18 cellular contexts compared by ENCODE assay signal in genomic region chr6:131638013-131638412, GRCh38. TPM values are rescaled to one million over a fixed set of nuclear protein-coding genes. Genes with fewer than 3 reads are reported as not detected.
"Had no signal": no experiment of that assay in that cellular context is flagged by ENCODE, and none has a peak within 500 bp of the region (broad histone marks: within the 10 kb centered on the region; RNA-seq: fewer than 3 reads in every experiment).

No MANE protein-coding gene starts in this region.

- H3K36me3 ChIP-seq: adrenal gland, pancreas, thoracic aorta had no signal

- H3K4me1 ChIP-seq: pancreas had no signal

- H3K9me3 ChIP-seq: adrenal gland, pancreas, thoracic aorta had no signal

- H3K27me3 ChIP-seq: adrenal gland, pancreas had no signal

- H3K4me2 ChIP-seq: smooth muscle cell had no signal

- H3K4me3 ChIP-seq: lung, pancreas, smooth muscle cell, thoracic aorta had no signal

- ATAC-seq: activated naive CD4-positive, alpha-beta T cell treated with anti-CD3 and anti-CD28 coated beads, Interleukin-2, amount 50 U/mL, for 72 hours; effector memory CD8-positive, alpha-beta T cell; left cardiac atrium; pancreas; sciatic nerve; T-helper 17 cell had no signal

- H3K27ac ChIP-seq: adrenal gland, pancreas, thoracic aorta had no signal

- DNase-seq: activated CD4-positive, alpha-beta T cell treated with anti-CD3 and anti-CD28 coated beads, Interleukin-2, amount 10 ng/mL, durations not matched to agents 24 days and 14 days; activated CD4-positive, CD25-positive, alpha-beta regulatory T cell; activated CD8-positive, alpha-beta memory T cell treated with anti-CD3 and anti-CD28 coated beads, Interleukin-2, amount 50 U/mL, for 4 hours; activated gamma-delta T cell treated with Interleukin-2 at 50 U/mL for 16 hours; activated T-cell treated with anti-CD3 and anti-CD28 coated beads, Interleukin-2, amount 50 U/mL, for 48 hours; adrenal gland; effector memory CD8-positive, alpha-beta T cell; left cardiac atrium; pancreas; stimulated activated CD4-positive, alpha-beta T cell treated with anti-CD3 and anti-CD28 coated beads, Interleukin-4, amount 100 ng/mL, for 1 hour; T-helper 17 cell had no signal

RNA-seq across cellular contexts. Expression of gene ENPP3, which starts 0.9 kb away (rescaled TPM):
- total RNA-seq: chondrocyte, fibroblast of villous mesenchyme had no signal
